In genomic region chr17:39813631-39814030, GRCh38 we compare ENCODE assay signal across 11 cellular contexts. TPM values are rescaled to one million over a fixed set of nuclear protein-coding genes. Genes with fewer than 3 reads are reported as not detected.
DNase-seq lines count a peak whose midpoint lies in the region; ATAC-seq and TF ChIP-seq lines count a peak whose summit lies in the region.
"Had no signal": no experiment of that assay in that cellular context is flagged by ENCODE, and none has a peak within 500 bp of the region (broad histone marks: within the 10 kb centered on the region; RNA-seq: fewer than 3 reads in every experiment).

No MANE protein-coding gene starts in this region.

- H3K27me3 ChIP-seq in Loucy (ENCODE audit: insufficient read depth, low read length, poor library complexity, severe bottlenecking), result no peaks in the 10 kb centered on the region
- peaks cover 14% of the 10 kb centered on the region for H3K27me3 ChIP-seq in foreskin keratinocyte

- no peaks in the 10 kb centered on the region for H3K9me2 ChIP-seq in Loucy (replicated peaks; ENCODE audit: low read depth, low read length)

- H3K4me1 ChIP-seq in Loucy (ENCODE audit: insufficient read depth, low read length, poor library complexity, severe bottlenecking) (peaks cover 14% of the 10 kb centered on the region), foreskin keratinocyte (no peaks in the 10 kb centered on the region)

- H3F3A ChIP-seq in Loucy (ENCODE audit: low read depth), result no peaks in the 10 kb centered on the region

- H3K9ac ChIP-seq in Loucy (ENCODE audit: low read depth, low read length, poor library complexity, severe bottlenecking), result peak overlapping the region; percentile 0

- H3K36me3 ChIP-seq in Loucy (ENCODE audit: insufficient read depth, low read length), result no peaks in the 10 kb centered on the region

- no peaks in the 10 kb centered on the region for H4K20me1 ChIP-seq in Loucy (ENCODE audit: insufficient read depth, low read length, poor library complexity, severe bottlenecking)

- no peaks in the 10 kb centered on the region for H3K9me3 ChIP-seq in Loucy (ENCODE audit: insufficient read depth, low read depth, low read length)

- H3K4me3 ChIP-seq in Loucy (ENCODE audit: low read length, poor library complexity, severe bottlenecking), result peak overlapping the region; percentile 52

- POLR2A ChIA-PET in GM10248 (lab: Yijun Ruan, JAX), result interaction anchor here (0.6 to 0.7 kb wide), 2 partner anchors 9 to 138 kb away, joined by 3 read pairs; no protein-coding TSS in a partner anchor

- CTCF ChIA-PET in GM10248 (lab: Yijun Ruan, JAX), result interaction anchor here (1.9 to 2.9 kb wide), 2 partner anchors 9 to 11 kb away, joined by 7 to 8 read pairs; no protein-coding TSS in a partner anchor

- no peaks in the 10 kb centered on the region for H3K79me2 ChIP-seq in Loucy (ENCODE audit: insufficient read depth, low read length)

- no peak for ATAC-seq in foreskin keratinocyte

- TF ChIP-seq CTCF in Loucy (conservative IDR thresholded peaks at IDR 0.05; ENCODE audit: low read length), result no peak
- no peak for TF ChIP-seq CTCF in foreskin keratinocyte (conservative IDR thresholded peaks at IDR 0.05)
- no peak for TF ChIP-seq CTCF in GM10248 (IDR thresholded peaks at IDR 0.05; ENCODE audit: control extremely low read depth, extremely low read depth, low read depth, missing control alignments)

- peak overlapping the region; percentile 0 for H2AFZ ChIP-seq in Loucy (ENCODE audit: low read length)

- peak overlapping the region; percentile 45 for H3K4me2 ChIP-seq in Loucy (ENCODE audit: low read depth, low read length, poor library complexity, severe bottlenecking)

- DNase-seq in activated CD8-positive, alpha-beta memory T cell treated with anti-CD3 and anti-CD28 coated beads for 1 hour (ENCODE audit: extremely low read depth in 1 of 2, low read depth in 1 of 2), result peak; percentile 27 to 49
- DNase-seq in central memory CD4-positive, alpha-beta T cell, result peak; percentile 83
- DNase-seq in stimulated activated CD8-positive, alpha-beta memory T cell treated with anti-CD3 and anti-CD28 coated beads, Interleukin-2, amount 100 ng/mL, for 1 hour (ENCODE audit: low read depth in 2 of 2), result peak; percentile 21 to 31
- DNase-seq in SW480 (ENCODE audit: low spot score) (no peak), foreskin keratinocyte (no peak), GM03348 (ENCODE audit: low spot score) (no peak), GM10248 (ENCODE audit: extremely low spot score) (no peak)
- DNase-seq: hypothalamus, NCI-H1105 had no signal

- H3K27ac ChIP-seq in foreskin keratinocyte, result no peak overlapping the region

RNA-seq across cellular contexts. Expression of gene IKZF3, which starts 50.5 kb away (rescaled TPM):
- total RNA-seq in foreskin keratinocyte, result 0.07 TPM in 1 of 2 replicates, not detected in the other
- not detected in 2 replicates for polyA plus RNA-seq in foreskin keratinocyte
- total RNA-seq: dermis microvascular lymphatic vessel endothelial cell had no signal

RNA-seq across cellular contexts. Expression of gene ZPBP2, which starts 54.4 kb away (rescaled TPM):
- total RNA-seq in foreskin keratinocyte, result not detected in 2 replicates
- not detected in 2 replicates for polyA plus RNA-seq in foreskin keratinocyte
- total RNA-seq: dermis microvascular lymphatic vessel endothelial cell had no signal

Comparison
In these comparisons a context has a peak if more than half of its experiments do, and no peak if none do; other contexts are left out.
1. DNase-seq: peak in activated CD8-positive, alpha-beta memory T cell treated with anti-CD3 and anti-CD28 coated beads for 1 hour (2 of 2), central memory CD4-positive, alpha-beta T cell (single experiment) and stimulated activated CD8-positive, alpha-beta memory T cell treated with anti-CD3 and anti-CD28 coated beads, Interleukin-2, amount 100 ng/mL, for 1 hour (2 of 2); none in SW480 (single experiment), foreskin keratinocyte (0 of 2), GM03348 (single experiment) and GM10248 (single experiment).